In the genomic region with DNA sequence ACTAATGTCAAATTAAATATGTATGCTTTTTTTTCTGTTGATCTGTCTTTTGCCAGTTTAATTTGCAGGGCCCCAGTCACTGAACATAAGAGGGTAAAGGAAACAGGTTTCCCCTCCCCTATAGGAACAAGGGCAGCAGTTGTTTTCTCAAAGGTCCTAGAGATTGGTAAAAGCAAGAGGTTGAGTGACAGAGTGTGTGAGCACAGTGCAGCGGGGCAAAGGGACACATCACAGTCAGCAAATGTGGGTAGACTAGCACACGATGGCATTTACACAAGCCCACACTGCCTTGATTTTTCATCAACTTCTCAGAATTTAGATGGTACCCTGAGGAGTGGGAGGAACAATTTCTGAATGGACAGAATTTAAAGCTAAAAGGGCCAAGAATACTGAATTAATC, we compare ENCODE assay signal across 18 cellular contexts.
DNase-seq lines count a peak whose midpoint lies in the region; ATAC-seq lines count a peak whose summit lies in the region.
"Had no signal": no experiment of that assay in that cellular context is flagged by ENCODE, and none has a peak within 500 bp of the region (broad histone marks: within the 10 kb centered on the region; RNA-seq: fewer than 3 reads in every experiment).

No MANE protein-coding gene starts in this region.

- DNase-seq in stimulated activated naive CD8-positive, alpha-beta T cell treated with anti-CD3 and anti-CD28 coated beads, Interleukin-15, Interleukin-2, amounts not matched to agents 100 U/mL and 50 U/mL, for 24 hours, result no peak
- no peak for DNase-seq in stimulated activated naive CD8-positive, alpha-beta T cell treated with anti-CD3 and anti-CD28 coated beads, Interleukin-15, amount 100 ng/mL, for 72 hours
- DNase-seq in activated T-helper 2 cell treated with anti-CD3 and anti-CD28 coated beads, Interferon-gamma antibody, Interleukin-2, Interleukin-4, amounts not matched to agents 10 μg/mL and 5 μg/mL and 100 μg/mL, durations not matched to agents 14 hours and 24 hours and 36 hours (ENCODE audit: low spot score), result no peak
- no peak for DNase-seq in amniotic stem cell (lab: John Stamatoyannopoulos, UW)
- no peak for DNase-seq in NCI-H2107 treated with DMSO at 0.1 percent for 48 hours (lab: John Stamatoyannopoulos, UW; ENCODE audit: unreplicated experiment)
- DNase-seq: Caco-2; CD4-positive, CD25-positive, alpha-beta regulatory T cell; H9; NCI-H1105 treated with DMSO at 0.1 percent for 48 hours; NCI-H1694 treated with DMSO at 0.1 percent for 48 hours; NCI-H2171 treated with DMSO at 0.1 percent for 48 hours; NCI-H446 treated with DMSO at 0.1 percent for 48 hours; NCI-H82 had no signal

- no peak overlapping the region for H3K4me3 Mint-ChIP-seq in stimulated activated naive CD8-positive, alpha-beta T cell treated with anti-CD3 and anti-CD28 coated beads, Interleukin-15, amount 100 ng/mL, for 72 hours
- H3K4me3 Mint-ChIP-seq in activated T-helper 2 cell treated with anti-CD3 and anti-CD28 coated beads, Interferon-gamma antibody, Interleukin-2, Interleukin-4, amounts not matched to agents 10 μg/mL and 5 μg/mL and 100 μg/mL, durations not matched to agents 14 hours and 24 hours and 36 hours (ENCODE audit: low read depth), result no peak overlapping the region
- no peak overlapping the region for H3K4me3 Mint-ChIP-seq in stimulated activated naive CD8-positive, alpha-beta T cell treated with anti-CD3 and anti-CD28 coated beads, Interleukin-15, Interleukin-2, amounts not matched to agents 100 ng/mL and 50 ng/mL, for 24 hours
- H3K4me3 Mint-ChIP-seq: B cell; CD4-positive, CD25-positive, alpha-beta regulatory T cell; H9; IgD-negative memory B cell had no signal

- H3K27me3 Mint-ChIP-seq in stimulated activated naive CD8-positive, alpha-beta T cell treated with anti-CD3 and anti-CD28 coated beads, Interleukin-15, amount 100 ng/mL, for 72 hours, result no peaks in the 10 kb centered on the region
- no peaks in the 10 kb centered on the region for H3K27me3 Mint-ChIP-seq in activated T-helper 2 cell treated with anti-CD3 and anti-CD28 coated beads, Interferon-gamma antibody, Interleukin-2, Interleukin-4, amounts not matched to agents 10 μg/mL and 5 μg/mL and 100 μg/mL, durations not matched to agents 14 hours and 24 hours and 36 hours (ENCODE audit: low read depth)
- H3K27me3 Mint-ChIP-seq in stimulated activated naive CD8-positive, alpha-beta T cell treated with anti-CD3 and anti-CD28 coated beads, Interleukin-15, Interleukin-2, amounts not matched to agents 100 ng/mL and 50 ng/mL, for 24 hours, result peaks cover 5% of the 10 kb centered on the region
- H3K27me3 Mint-ChIP-seq: B cell, IgD-negative memory B cell had no signal

- peak; percentile 75 for ATAC-seq in stimulated activated naive CD8-positive, alpha-beta T cell treated with anti-CD3 and anti-CD28 coated beads, Interleukin-15, Interleukin-2, amounts not matched to agents 100 U/mL and 50 U/mL, for 24 hours
- ATAC-seq in stimulated activated naive CD8-positive, alpha-beta T cell treated with anti-CD3 and anti-CD28 coated beads, Interleukin-15, amount 100 ng/mL, for 72 hours, result no peak
- ATAC-seq in GM21576 (IDR thresholded peaks at IDR 0.05; ENCODE audit: unreplicated experiment) (peak; percentile 29), HG03469 (IDR thresholded peaks at IDR 0.05; ENCODE audit: unreplicated experiment) (no peak)

- H3K4me1 Mint-ChIP-seq in stimulated activated naive CD8-positive, alpha-beta T cell treated with anti-CD3 and anti-CD28 coated beads, Interleukin-15, amount 100 ng/mL, for 72 hours, result peaks cover 23% of the 10 kb centered on the region
- peaks cover 50% of the 10 kb centered on the region for H3K4me1 Mint-ChIP-seq in activated T-helper 2 cell treated with anti-CD3 and anti-CD28 coated beads, Interferon-gamma antibody, Interleukin-2, Interleukin-4, amounts not matched to agents 10 μg/mL and 5 μg/mL and 100 μg/mL, durations not matched to agents 14 hours and 24 hours and 36 hours (ENCODE audit: low read depth)
- peaks cover 26% of the 10 kb centered on the region for H3K4me1 Mint-ChIP-seq in stimulated activated naive CD8-positive, alpha-beta T cell treated with anti-CD3 and anti-CD28 coated beads, Interleukin-15, Interleukin-2, amounts not matched to agents 100 ng/mL and 50 ng/mL, for 24 hours (ENCODE audit: low read depth)
- H3K4me1 Mint-ChIP-seq: CD4-positive, CD25-positive, alpha-beta regulatory T cell had no signal

- H3K9me3 Mint-ChIP-seq in stimulated activated naive CD8-positive, alpha-beta T cell treated with anti-CD3 and anti-CD28 coated beads, Interleukin-15, amount 100 ng/mL, for 72 hours, result no peaks in the 10 kb centered on the region
- H3K9me3 Mint-ChIP-seq in activated T-helper 2 cell treated with anti-CD3 and anti-CD28 coated beads, Interferon-gamma antibody, Interleukin-2, Interleukin-4, amounts not matched to agents 10 μg/mL and 5 μg/mL and 100 μg/mL, durations not matched to agents 14 hours and 24 hours and 36 hours, result no peaks in the 10 kb centered on the region
- H3K9me3 Mint-ChIP-seq in stimulated activated naive CD8-positive, alpha-beta T cell treated with anti-CD3 and anti-CD28 coated beads, Interleukin-15, Interleukin-2, amounts not matched to agents 100 ng/mL and 50 ng/mL, for 24 hours, result no peaks in the 10 kb centered on the region
- H3K9me3 Mint-ChIP-seq: H9 had no signal

- intact Hi-C loops in activated T-helper 2 cell treated with anti-CD3 and anti-CD28 coated beads, Interferon-gamma antibody, Interleukin-2, Interleukin-4, amounts not matched to agents 10 μg/mL and 5 μg/mL and 100 μg/mL, durations not matched to agents 14 hours and 24 hours and 36 hours (cut with micrococcal nuclease), result loop anchor here (1.0 to 10.0 kb wide), 2 partner anchors 76 to 295 kb away; no protein-coding TSS in a partner anchor

- peaks cover 5% of the 10 kb centered on the region for H3K36me3 Mint-ChIP-seq in activated T-helper 2 cell treated with anti-CD3 and anti-CD28 coated beads, Interferon-gamma antibody, Interleukin-2, Interleukin-4, amounts not matched to agents 10 μg/mL and 5 μg/mL and 100 μg/mL, durations not matched to agents 14 hours and 24 hours and 36 hours (ENCODE audit: low read depth)
- H3K36me3 Mint-ChIP-seq in stimulated activated naive CD8-positive, alpha-beta T cell treated with anti-CD3 and anti-CD28 coated beads, Interleukin-15, Interleukin-2, amounts not matched to agents 100 ng/mL and 50 ng/mL, for 24 hours (ENCODE audit: low read depth), result no peaks in the 10 kb centered on the region
- H3K36me3 Mint-ChIP-seq: CD4-positive, CD25-positive, alpha-beta regulatory T cell; IgD-negative memory B cell had no signal

- H3K27ac Mint-ChIP-seq in stimulated activated naive CD8-positive, alpha-beta T cell treated with anti-CD3 and anti-CD28 coated beads, Interleukin-15, amount 100 ng/mL, for 72 hours, result no peak overlapping the region
- H3K27ac Mint-ChIP-seq in activated T-helper 2 cell treated with anti-CD3 and anti-CD28 coated beads, Interferon-gamma antibody, Interleukin-2, Interleukin-4, amounts not matched to agents 10 μg/mL and 5 μg/mL and 100 μg/mL, durations not matched to agents 14 hours and 24 hours and 36 hours, result peak overlapping the region; percentile 79
- peak overlapping the region; percentile 55 for H3K27ac Mint-ChIP-seq in stimulated activated naive CD8-positive, alpha-beta T cell treated with anti-CD3 and anti-CD28 coated beads, Interleukin-15, Interleukin-2, amounts not matched to agents 100 ng/mL and 50 ng/mL, for 24 hours
- H3K27ac Mint-ChIP-seq: B cell; CD4-positive, CD25-positive, alpha-beta regulatory T cell; H9; IgD-negative memory B cell had no signal

Comparison
In these comparisons a context has a peak if more than half of its experiments do, and no peak if none do; other contexts are left out.
1. ATAC-seq: peak in stimulated activated naive CD8-positive, alpha-beta T cell treated with anti-CD3 and anti-CD28 coated beads, Interleukin-15, Interleukin-2, amounts not matched to agents 100 U/mL and 50 U/mL, for 24 hours (single experiment) and GM21576 (single experiment); none in stimulated activated naive CD8-positive, alpha-beta T cell treated with anti-CD3 and anti-CD28 coated beads, Interleukin-15, amount 100 ng/mL, for 72 hours (single experiment) and HG03469 (single experiment).
2. H3K27ac Mint-ChIP-seq: peak in activated T-helper 2 cell treated with anti-CD3 and anti-CD28 coated beads, Interferon-gamma antibody, Interleukin-2, Interleukin-4, amounts not matched to agents 10 μg/mL and 5 μg/mL and 100 μg/mL, durations not matched to agents 14 hours and 24 hours and 36 hours (single experiment) and stimulated activated naive CD8-positive, alpha-beta T cell treated with anti-CD3 and anti-CD28 coated beads, Interleukin-15, Interleukin-2, amounts not matched to agents 100 ng/mL and 50 ng/mL, for 24 hours (single experiment); none in stimulated activated naive CD8-positive, alpha-beta T cell treated with anti-CD3 and anti-CD28 coated beads, Interleukin-15, amount 100 ng/mL, for 72 hours (0 of 2).